In genomic region chr3:27138562-27138961, GRCh38 we compare ENCODE assay signal across 19 cellular contexts.
"Had no signal": no experiment of that assay in that cellular context is flagged by ENCODE, and none has a peak within 500 bp of the region (broad histone marks: within the 10 kb centered on the region; RNA-seq: fewer than 3 reads in every experiment).

No MANE protein-coding gene starts in this region.

- H2AFZ ChIP-seq: hepatocyte had no signal

- H3K27me3 ChIP-seq: brain microvascular endothelial cell, hepatocyte, sigmoid colon, upper lobe of right lung had no signal

- H3K79me2 ChIP-seq: hepatocyte had no signal

- H3K9me3 ChIP-seq: thoracic aorta, upper lobe of right lung had no signal

- H3K4me3 ChIP-seq: hepatocyte, sigmoid colon, thoracic aorta, upper lobe of right lung had no signal

- ATAC-seq: activated CD8-positive, alpha-beta T cell treated with anti-CD3 and anti-CD28 coated beads for 36 hours; T-helper 17 cell had no signal

- H3K4me2 ChIP-seq: hepatocyte had no signal

- FAIRE-seq: endothelial cell of umbilical vein, keratinocyte had no signal

- H3K36me3 ChIP-seq: brain microvascular endothelial cell, sigmoid colon, thoracic aorta, upper lobe of right lung had no signal

- H3K27ac ChIP-seq: brain microvascular endothelial cell, hepatocyte, sigmoid colon, thoracic aorta, upper lobe of right lung had no signal

- DNase-seq: activated CD4-positive, alpha-beta T cell treated with anti-CD3 and anti-CD28 coated beads for 48 hours; activated CD8-positive, alpha-beta T cell treated with anti-CD3 and anti-CD28 coated beads for 36 hours; activated gamma-delta T cell; activated naive CD8-positive, alpha-beta T cell treated with anti-CD3 and anti-CD28 coated beads for 36 hours; activated T-cell treated with anti-CD3 and anti-CD28 coated beads, Interleukin-2, amount 50 U/mL, for 48 hours; brain microvascular endothelial cell; cortex of kidney; effector CD4-positive, alpha-beta T cell; mesendoderm; nephron progenitor cell; occipital lobe; stimulated activated CD4-positive, alpha-beta T cell treated with anti-CD3 and anti-CD28 coated beads, Interleukin-1b, Interleukin-23, amount 100 ng/mL, for 48 hours; T-helper 17 cell; upper lobe of right lung had no signal
